In the genomic region with DNA sequence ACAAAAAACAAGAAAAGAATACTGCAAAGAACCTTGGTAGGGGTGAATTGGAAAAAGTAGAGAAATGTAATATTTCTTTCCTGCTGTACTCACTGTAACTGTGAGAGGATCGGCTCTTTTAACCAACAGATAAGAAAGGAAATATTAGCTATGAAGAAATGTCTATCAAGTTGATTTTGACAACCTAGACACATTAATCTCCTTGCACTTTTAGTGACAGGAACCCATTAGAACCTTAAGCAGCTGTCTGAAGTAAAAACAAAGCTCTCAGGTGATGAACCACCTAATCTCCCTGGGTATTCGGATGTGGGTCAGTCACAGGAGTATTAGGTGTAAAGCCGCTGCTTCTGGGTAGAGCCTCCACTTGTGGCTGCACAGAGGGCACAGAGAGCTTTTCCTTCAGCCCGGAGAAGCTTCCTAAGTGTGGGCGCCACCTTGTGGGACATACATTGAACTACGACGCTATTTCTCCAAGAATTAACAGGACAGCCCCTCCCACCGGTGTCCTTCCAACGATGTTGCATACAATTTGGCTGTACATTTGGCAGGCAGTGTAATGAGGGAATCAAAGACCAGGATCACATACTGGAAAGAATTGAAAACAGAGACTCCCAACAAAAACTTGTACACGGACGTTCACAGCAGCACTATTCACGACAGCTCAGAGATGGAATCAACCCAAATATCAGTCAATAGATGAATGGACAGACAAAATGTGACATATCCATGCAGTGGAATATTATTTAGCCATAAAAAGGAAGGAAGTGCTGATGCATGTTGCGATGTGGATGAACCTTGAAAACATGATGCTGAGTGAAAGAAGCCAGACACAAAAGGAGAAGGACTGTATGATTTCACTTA, we compare ENCODE assay signal across 8 cellular contexts. TPM values are rescaled to one million over a fixed set of nuclear protein-coding genes. Genes with fewer than 3 reads are reported as not detected.
A peak's percentile ranks its signal among the peaks of the same experiment; 100 is the strongest.
DNase-seq lines count a peak whose midpoint lies in the region; ATAC-seq and TF ChIP-seq lines count a peak whose summit lies in the region.

No MANE protein-coding gene starts in this region.

- no peak overlapping the region for H3K4me2 ChIP-seq in mammary epithelial cell (ENCODE audit: insufficient read depth, low read depth, low read length)

- dilution Hi-C loops in mammary epithelial cell (cut with HindIII; ENCODE audit: low sequenced_read_pairs), result no loop called here

- H3K4me1 ChIP-seq in mammary epithelial cell (ENCODE audit: insufficient read depth, low read length), result no peaks in the 10 kb centered on the region

- no peaks in the 10 kb centered on the region for H3K36me3 ChIP-seq in mammary epithelial cell (ENCODE audit: insufficient read depth, low read length)

- no peak overlapping the region for H3K9ac ChIP-seq in mammary epithelial cell (ENCODE audit: insufficient read depth, low read length)

- no peak overlapping the region for H3K4me3 ChIP-seq in WI38 (ENCODE audit: low read depth, low read length)
- no peak overlapping the region for H3K4me3 ChIP-seq in mammary epithelial cell (replicated peaks in 1 of 3; ENCODE audit: insufficient read depth in 1 of 3, low read depth in 2 of 3, low read length in 3 of 3)

- WGBS in mammary epithelial cell (ENCODE audit: low coverage, missing lambda C conversion rate), result 8% methylated on average over 13 of the region's 13 CpGs

- no peaks in the 10 kb centered on the region for H4K20me1 ChIP-seq in mammary epithelial cell (ENCODE audit: insufficient read depth, low read length)

- TF ChIP-seq CTCF in WI38 (IDR thresholded peaks at IDR 0.05; ENCODE audit: low read depth, low read length) (peak; percentile 72), mammary epithelial cell (conservative IDR thresholded peaks at IDR 0.05 in 1 of 2, IDR thresholded peaks at IDR 0.05 in 1 of 2; ENCODE audit: extremely low read depth in 1 of 2, insufficient read depth in 1 of 2, low read depth in 1 of 2, low read length in 2 of 2) (peak; percentile 65 to 85)

- no peaks in the 10 kb centered on the region for H3K27me3 ChIP-seq in mammary epithelial cell (ENCODE audit: insufficient read depth, low read length)

- peak; percentile 65 for DNase-seq in DMS79 (lab: John Stamatoyannopoulos, UW)
- peak; percentile 69 for DNase-seq in NCI-H226
- peak; percentile 68 for DNase-seq in mammary epithelial cell
- DNase-seq in iris pigment epithelial cell (ENCODE audit: low read depth), result peak; percentile 87
- peak; percentile 20 to 32 for DNase-seq in stimulated activated CD4-positive, alpha-beta T cell treated with anti-CD3 and anti-CD28 coated beads, Interleukin-15, amount 100 ng/mL, for 1 hour (ENCODE audit: low read depth in 1 of 2, low spot score in 1 of 2)

- BruUV-seq in mammary epithelial cell (replicated peaks; lab: Mats Ljungman, UMichigan), result no TSS peak

- no peak overlapping the region for H3K27ac ChIP-seq in mammary epithelial cell (ENCODE audit: insufficient read depth, low read depth, low read length)

- H3K79me2 ChIP-seq in mammary epithelial cell (ENCODE audit: insufficient read depth, low read length), result no peaks in the 10 kb centered on the region

- no peak overlapping the region for H2AFZ ChIP-seq in mammary epithelial cell (ENCODE audit: low read depth, low read length)

- peak; percentile 56 for ATAC-seq in HG02981 (IDR thresholded peaks at IDR 0.05; ENCODE audit: unreplicated experiment)
- ATAC-seq in GM19023 (IDR thresholded peaks at IDR 0.05; ENCODE audit: unreplicated experiment), result no peak

- CTCF ChIA-PET in mammary epithelial cell (lab: Charles Lee; ENCODE audit: low non-redundant PET), result interaction anchor here (0.5 to 0.7 kb wide), 6 partner anchors 8 to 235 kb away, joined by 3 to 8 read pairs (median 4); partner anchors contain the start of genes ACAD10 and BRAP

- intact Hi-C loops in mammary epithelial cell (cut with micrococcal nuclease), result loop anchor here (1.0 to 10.0 kb wide), 4 partner anchors 24 to 418 kb away; partner anchors contain the start of gene ACAD10

- in situ Hi-C loops in mammary epithelial cell (cut with MboI; ENCODE audit: low sequenced_read_pairs in 2 of 2), result no loop called here

- no peaks in the 10 kb centered on the region for H3K9me3 ChIP-seq in mammary epithelial cell (replicated peaks; ENCODE audit: insufficient read depth, low read length)

RNA-seq across cellular contexts. Expression of gene MAPKAPK5, which starts 28.9 kb away (rescaled TPM):
- total RNA-seq in mammary epithelial cell, result 10 to 100 TPM; 34.5 to 46.7 TPM
- 38.7 TPM for polyA plus RNA-seq in mammary epithelial cell
- 49.4 TPM for polyA minus RNA-seq in mammary epithelial cell

RNA-seq across cellular contexts. Expression of gene ALDH2, which starts 46.4 kb away (rescaled TPM):
- under 1 TPM in 1 of 2 donors, not detected in 1; 0.38 TPM for total RNA-seq in mammary epithelial cell
- polyA plus RNA-seq in mammary epithelial cell, result not detected
- polyA minus RNA-seq in mammary epithelial cell, result not detected

Comparison
In these comparisons a context has a peak if more than half of its experiments do, and no peak if none do; other contexts are left out.
1. DNase-seq: peak in every context shown above with its lines; median percentile 87 in iris pigment epithelial cell; 69 in NCI-H226; 68 in mammary epithelial cell; 65 in DMS79; 26 in stimulated activated CD4-positive, alpha-beta T cell treated with anti-CD3 and anti-CD28 coated beads, Interleukin-15, amount 100 ng/mL, for 1 hour.